ENCODE assay signal across 21 cellular contexts in genomic region chr17:19014628-19015215, GRCh38. TPM values are rescaled to one million over a fixed set of nuclear protein-coding genes. Genes with fewer than 3 reads are reported as not detected.
DNase-seq lines count a peak whose midpoint lies in the region; ATAC-seq, FAIRE-seq and TF ChIP-seq lines count a peak whose summit lies in the region.
"Had no signal": no experiment of that assay in that cellular context is flagged by ENCODE, and none has a peak within 500 bp of the region (broad histone marks: within the 10 kb centered on the region; RNA-seq: fewer than 3 reads in every experiment).

No MANE protein-coding gene starts in this region.

- no peaks in the 10 kb centered on the region for H3K27me3 ChIP-seq in left ventricle myocardium inferior (ENCODE audit: low read depth)
- no peaks in the 10 kb centered on the region for H3K27me3 ChIP-seq in K562 (ENCODE audit: control insufficient read depth in 2 of 2, insufficient read depth in 2 of 2, low read length in 2 of 2)
- H3K27me3 ChIP-seq in keratinocyte (ENCODE audit: control insufficient read depth, extremely low read depth, insufficient read depth, low read length): no peaks in the 10 kb centered on the region
- H3K27me3 ChIP-seq in vagina: no peaks in the 10 kb centered on the region
- H3K27me3 ChIP-seq in mammary epithelial cell (ENCODE audit: insufficient read depth, low read length): no peaks in the 10 kb centered on the region
- H3K27me3 ChIP-seq: MG63 had no signal

- in situ Hi-C loops in K562 (cut with MboI): loop anchor here (5.0 kb wide), 1 partner anchor 37 kb away; no protein-coding TSS in a partner anchor
- in situ Hi-C loops in mammary epithelial cell (cut with MboI; ENCODE audit: low sequenced_read_pairs in 2 of 2): no loop called here

- no peaks in the 10 kb centered on the region for H3K9me3 ChIP-seq in left ventricle myocardium inferior (replicated peaks)
- H3K9me3 ChIP-seq in K562 (replicated peaks; ENCODE audit: control insufficient read depth, insufficient read depth, low read depth, low read length): no peaks in the 10 kb centered on the region
- H3K9me3 ChIP-seq in keratinocyte (ENCODE audit: control insufficient read depth, low read depth, low read length): no peaks in the 10 kb centered on the region
- H3K9me3 ChIP-seq in vagina: no peaks in the 10 kb centered on the region
- H3K9me3 ChIP-seq in mammary epithelial cell (replicated peaks; ENCODE audit: insufficient read depth, low read length): no peaks in the 10 kb centered on the region
- H3K9me3 ChIP-seq: MG63 had no signal

- dilution Hi-C loops in keratinocyte (cut with MboI; ENCODE audit: extremely low pct_ligation_motif_present, low sequenced_read_pairs) (no loop called here), mammary epithelial cell (cut with HindIII; ENCODE audit: low sequenced_read_pairs) (no loop called here)

- TF ChIP-seq CTCF in left ventricle myocardium inferior (IDR thresholded peaks at IDR 0.05; ENCODE audit: borderline replicate concordance): no peak
- no peak for TF ChIP-seq CTCF in K562 (IDR thresholded peaks at IDR 0.05 in 2 of 3, conservative IDR thresholded peaks at IDR 0.05 in 1 of 3; ENCODE audit: insufficient read depth in 2 of 3, low read depth in 1 of 3, low read length in 3 of 3)
- no peak for TF ChIP-seq CTCF in keratinocyte (optimal IDR thresholded peaks at IDR 0.05 in 1 of 3, IDR thresholded peaks at IDR 0.05 in 1 of 3, conservative IDR thresholded peaks at IDR 0.05 in 1 of 3; ENCODE audit: extremely low read depth in 1 of 3, insufficient read depth in 2 of 3, low read length in 3 of 3)
- TF ChIP-seq CTCF in vagina (IDR thresholded peaks at IDR 0.05): no peak
- no peak for TF ChIP-seq CTCF in mammary epithelial cell (conservative IDR thresholded peaks at IDR 0.05 in 1 of 2, IDR thresholded peaks at IDR 0.05 in 1 of 2; ENCODE audit: extremely low read depth in 1 of 2, insufficient read depth in 1 of 2, low read depth in 1 of 2, low read length in 2 of 2)

- no peaks in the 10 kb centered on the region for H3K9me1 ChIP-seq in K562 (ENCODE audit: control insufficient read depth, insufficient read depth, low read length)
- H3K9me1 ChIP-seq in keratinocyte (ENCODE audit: control insufficient read depth, extremely low read depth, insufficient read depth, low read length): no peaks in the 10 kb centered on the region

- TF ChIP-seq RAD21 in K562 (CRISPR knock-in tag; conservative IDR thresholded peaks at IDR 0.05 in 1 of 2, IDR thresholded peaks at IDR 0.05 in 1 of 2): no peak

- H3K4me1 ChIP-seq in left ventricle myocardium inferior: no peaks in the 10 kb centered on the region
- peaks cover 6 to 27% of the 10 kb centered on the region in 2 experiments; a peak in 4 of 5 replicates for H3K4me1 ChIP-seq in K562 (replicated peaks in 1 of 2; ENCODE audit: control insufficient read depth in 2 of 2, insufficient read depth in 2 of 2, low read length in 2 of 2)
- peaks cover 40% of the 10 kb centered on the region for H3K4me1 ChIP-seq in keratinocyte (ENCODE audit: control insufficient read depth, extremely low read depth, insufficient read depth, low read length)
- peaks cover 14% of the 10 kb centered on the region for H3K4me1 ChIP-seq in vagina
- H3K4me1 ChIP-seq in mammary epithelial cell (ENCODE audit: insufficient read depth, low read length): peaks cover 9% of the 10 kb centered on the region

- H3K36me3 ChIP-seq in left ventricle myocardium inferior (no peaks in the 10 kb centered on the region), K562 (ENCODE audit: control insufficient read depth, insufficient read depth, low read length) (no peaks in the 10 kb centered on the region), keratinocyte (ENCODE audit: control insufficient read depth in 2 of 2, extremely low read depth in 1 of 2, insufficient read depth in 2 of 2, low read length in 2 of 2) (no peaks in the 10 kb centered on the region), vagina (no peaks in the 10 kb centered on the region), mammary epithelial cell (ENCODE audit: insufficient read depth, low read length) (no peaks in the 10 kb centered on the region)
- H3K36me3 ChIP-seq: MG63 had no signal

- no peak overlapping the region for H3K4me3 Mint-ChIP-seq in activated CD8-positive, alpha-beta T cell treated with anti-CD3 and anti-CD28 coated beads, Interleukin-2, amount 10 ng/mL, durations not matched to agents 7 days and 5 days
- H3K4me3 Mint-ChIP-seq: CD4-positive, CD25-positive, alpha-beta regulatory T cell had no signal

- FAIRE-seq in K562 (lab: Jason Lieb, UNC) (no peak), keratinocyte (lab: Jason Lieb, UNC) (peak; percentile 80)
- FAIRE-seq: A204.1, GM18507 had no signal

- H3K9ac ChIP-seq in K562 (ENCODE audit: insufficient read depth in 1 of 2, low read depth in 2 of 2, low read length in 2 of 2) (peak overlapping the region in 1 of 2 experiments; percentile 35; a peak in 1 of 4 replicates), keratinocyte (ENCODE audit: control insufficient read depth, extremely low read depth, insufficient read depth, low read length) (no peak overlapping the region), mammary epithelial cell (ENCODE audit: insufficient read depth, low read length) (no peak overlapping the region)
- H3K9ac ChIP-seq: KMS-11 had no signal

- H3K27ac Mint-ChIP-seq in activated CD8-positive, alpha-beta T cell treated with anti-CD3 and anti-CD28 coated beads, Interleukin-2, amount 10 ng/mL, durations not matched to agents 7 days and 5 days: no peak overlapping the region

- no peak overlapping the region for H3K4me3 ChIP-seq in left ventricle myocardium inferior
- H3K4me3 ChIP-seq in K562: no peak overlapping the region
- H3K4me3 ChIP-seq in keratinocyte (ENCODE audit: control insufficient read depth in 2 of 3, extremely low read depth in 1 of 3, insufficient read depth in 2 of 3, low read depth in 1 of 3, low read length in 3 of 3): no peak overlapping the region
- no peak overlapping the region for H3K4me3 ChIP-seq in vagina
- H3K4me3 ChIP-seq in mammary epithelial cell (replicated peaks in 1 of 3; ENCODE audit: insufficient read depth in 1 of 3, low read depth in 2 of 3, low read length in 3 of 3): no peak overlapping the region
- H3K4me3 ChIP-seq: MG63 had no signal

- H3K79me2 ChIP-seq in K562 (ENCODE audit: control insufficient read depth, insufficient read depth, low read length): no peaks in the 10 kb centered on the region
- H3K79me2 ChIP-seq in keratinocyte (ENCODE audit: control insufficient read depth, insufficient read depth, low read length): no peaks in the 10 kb centered on the region
- no peaks in the 10 kb centered on the region for H3K79me2 ChIP-seq in mammary epithelial cell (ENCODE audit: insufficient read depth, low read length)

- WGBS in K562 (ENCODE audit: insufficient coverage, low coverage, missing lambda C conversion rate): 45% methylated on average over 9 of the region's 29 CpGs
- WGBS in mammary epithelial cell (ENCODE audit: low coverage, missing lambda C conversion rate): 87% methylated on average over 12 of the region's 29 CpGs

- DNase-seq in Right ventricle myocardium superior (peak; percentile 21), left ventricle myocardium inferior (no peak), K562 (ENCODE audit: extremely low read depth in 1 of 4, low spot score in 3 of 4) (no peak), keratinocyte (ENCODE audit: low read depth, low spot score) (no peak), vagina (ENCODE audit: extremely low spot score in 2 of 2) (no peak), mammary epithelial cell (no peak)
- no peak for DNase-seq in activated CD8-positive, alpha-beta T cell treated with anti-CD3 and anti-CD28 coated beads, Interleukin-2, amount 10 ng/mL, durations not matched to agents 7 days and 5 days
- DNase-seq: AML-193; CD4-positive, CD25-positive, alpha-beta regulatory T cell; DMS53; HCEC 1CT; MG63; NCI-H1930; NCI-H2171 treated with DMSO at 0.1 percent for 48 hours; NCI-H510A; SIG-M5 had no signal

- H3K4me1 Mint-ChIP-seq in activated CD8-positive, alpha-beta T cell treated with anti-CD3 and anti-CD28 coated beads, Interleukin-2, amount 10 ng/mL, durations not matched to agents 7 days and 5 days (ENCODE audit: low read depth): no peaks in the 10 kb centered on the region

- H3K9me3 Mint-ChIP-seq in activated CD8-positive, alpha-beta T cell treated with anti-CD3 and anti-CD28 coated beads, Interleukin-2, amount 10 ng/mL, durations not matched to agents 7 days and 5 days (ENCODE audit: insufficient read depth): no peaks in the 10 kb centered on the region
- H3K9me3 Mint-ChIP-seq: CD4-positive, CD25-positive, alpha-beta regulatory T cell had no signal

- POLR2A ChIA-PET in K562 (lab: Yijun Ruan, JAX): no interaction called here
- POLR2A ChIA-PET in activated CD8-positive, alpha-beta T cell treated with anti-CD3 and anti-CD28 coated beads, Interleukin-2, amount 10 ng/mL, durations not matched to agents 7 days and 5 days (lab: Charles Lee): no interaction called here

- no peaks in the 10 kb centered on the region for H3K27me3 Mint-ChIP-seq in activated CD8-positive, alpha-beta T cell treated with anti-CD3 and anti-CD28 coated beads, Interleukin-2, amount 10 ng/mL, durations not matched to agents 7 days and 5 days (ENCODE audit: low read depth)
- H3K27me3 Mint-ChIP-seq: CD4-positive, CD25-positive, alpha-beta regulatory T cell had no signal

- H2AFZ ChIP-seq in K562 (ENCODE audit: low read depth, low read length): peak overlapping the region; percentile 45; the same call in 1 of the 2 replicates
- no peak overlapping the region for H2AFZ ChIP-seq in keratinocyte (ENCODE audit: control insufficient read depth, low read length)
- H2AFZ ChIP-seq in mammary epithelial cell (ENCODE audit: low read depth, low read length): no peak overlapping the region

- TF ChIP-seq EP300 in K562 (IDR thresholded peaks at IDR 0.05; ENCODE audit: low read length): no peak

- no TSS peak for BruUV-seq in K562 (replicated peaks; lab: Mats Ljungman, UMichigan)
- BruUV-seq in mammary epithelial cell (replicated peaks; lab: Mats Ljungman, UMichigan): no TSS peak

- no peak for ATAC-seq in Right ventricle myocardium superior (ENCODE audit: poor library complexity)
- ATAC-seq in K562: no peak
- ATAC-seq in HG03460 (IDR thresholded peaks at IDR 0.05; ENCODE audit: unreplicated experiment): no peak
- no peak for ATAC-seq in activated CD8-positive, alpha-beta T cell treated with anti-CD3 and anti-CD28 coated beads, Interleukin-2, amount 10 ng/mL, durations not matched to agents 7 days and 5 days
- ATAC-seq: Panc1 had no signal

- TF ChIP-seq POLR2A in K562 (conservative IDR thresholded peaks at IDR 0.05) (no peak), vagina (IDR thresholded peaks at IDR 0.05) (no peak)

- intact Hi-C loops in Right ventricle myocardium superior (cut with DNase I): no loop called here
- intact Hi-C loops in left ventricle myocardium inferior (cut with micrococcal nuclease): no loop called here
- intact Hi-C loops in K562 (cut with micrococcal nuclease): no loop called here
- intact Hi-C loops in vagina (cut with DNase I): no loop called here
- intact Hi-C loops in mammary epithelial cell (cut with micrococcal nuclease): loop anchor here (1.0 to 10.0 kb wide), 2 partner anchors 10 to 50 kb away; partner anchors contain the start of gene FAM83G

- H3K36me3 Mint-ChIP-seq in activated CD8-positive, alpha-beta T cell treated with anti-CD3 and anti-CD28 coated beads, Interleukin-2, amount 10 ng/mL, durations not matched to agents 7 days and 5 days (ENCODE audit: low read depth): no peaks in the 10 kb centered on the region
- H3K36me3 Mint-ChIP-seq: CD4-positive, CD25-positive, alpha-beta regulatory T cell had no signal

- CTCF ChIA-PET in K562 (lab: Yijun Ruan, JAX; ENCODE audit: low intra/inter-chr PET ratio): no interaction called here
- CTCF ChIA-PET in mammary epithelial cell (lab: Charles Lee; ENCODE audit: low non-redundant PET): no interaction called here
- CTCF ChIA-PET in activated CD8-positive, alpha-beta T cell treated with anti-CD3 and anti-CD28 coated beads, Interleukin-2, amount 10 ng/mL, durations not matched to agents 7 days and 5 days (lab: Charles Lee): no interaction called here

- H3K4me2 ChIP-seq in K562 (ENCODE audit: insufficient read depth, low read length): no peak overlapping the region
- no peak overlapping the region for H3K4me2 ChIP-seq in keratinocyte (ENCODE audit: control insufficient read depth, extremely low read depth, insufficient read depth, low read depth, low read length)
- H3K4me2 ChIP-seq in mammary epithelial cell (ENCODE audit: insufficient read depth, low read depth, low read length): no peak overlapping the region
- H3K4me2 ChIP-seq: KMS-11 had no signal

- H3K27ac ChIP-seq in left ventricle myocardium inferior (replicated peaks): no peak overlapping the region
- H3K27ac ChIP-seq in K562 (ENCODE audit: extremely low read depth, low read depth, low read length): no peak overlapping the region
- peak overlapping the region; percentile 17 for H3K27ac ChIP-seq in keratinocyte (ENCODE audit: control insufficient read depth, insufficient read depth, low read length)
- peak overlapping the region; percentile 5 for H3K27ac ChIP-seq in vagina
- H3K27ac ChIP-seq in mammary epithelial cell (ENCODE audit: insufficient read depth, low read depth, low read length): no peak overlapping the region
- H3K27ac ChIP-seq: KMS-11 had no signal

- H4K20me1 ChIP-seq in K562 (replicated peaks; ENCODE audit: control insufficient read depth, insufficient read depth, low read length) (no peaks in the 10 kb centered on the region), keratinocyte (ENCODE audit: control insufficient read depth, extremely low read depth, insufficient read depth, low read length) (no peaks in the 10 kb centered on the region), mammary epithelial cell (ENCODE audit: insufficient read depth, low read length) (no peaks in the 10 kb centered on the region)

RNA-seq across cellular contexts. Expression of gene FAM83G, which starts 10.2 kb away (rescaled TPM):
- total RNA-seq in Right ventricle myocardium superior: 1.9 TPM
- total RNA-seq in left ventricle myocardium inferior: 2.2 TPM
- total RNA-seq in K562 (2011; cell fraction: chromatin; rRNA removed; ENCODE audit: low replicate concordance): 8.8 and 26.9 TPM in 2 replicates
- total RNA-seq in K562 (2011; cell fraction: nucleolus; rRNA removed): 22.8 and 25.7 TPM in 2 replicates
- total RNA-seq in K562 (2011; cell fraction: nucleoplasm; rRNA removed): 11.5 and 13.5 TPM in 2 replicates
- 7.6 and 12.9 TPM in 2 replicates for total RNA-seq in K562 (2014; rRNA removed)
- 1.9 and 2.3 TPM in 2 replicates for total RNA-seq in K562 (2014; rRNA removed; fragmentation: Illumina TruSeq; extraction: Trizol)
- 4.2 and 5.6 TPM in 2 replicates for total RNA-seq in K562 (2015; rRNA removed; fragmentation: Illumina TruSeq; extraction: Trizol)
- 9.1 and 10.3 TPM in 2 replicates for total RNA-seq in K562 (2021)
- polyA plus RNA-seq in K562 (2011; rRNA removed): 3.4 and 4.2 TPM in 2 replicates
- 3.5 and 6.6 TPM in 2 replicates for polyA plus RNA-seq in K562 (2011; cell fraction: cytosol; rRNA removed)
- 9.7 and 20.5 TPM in 2 replicates for polyA plus RNA-seq in K562 (2011; cell fraction: nucleus; rRNA removed)
- polyA plus RNA-seq in K562 (2012): 4.2 and 5.3 TPM in 2 replicates
- polyA plus RNA-seq in K562 (2014; fragmentation: Illumina TruSeq; extraction: Trizol): 4.8 and 6.5 TPM in 2 replicates
- polyA plus RNA-seq in K562 (2014; fragmentation: Nextera tagmentation; extraction: Ambion mirVana): under 1 TPM in 1 of 2 experiments, not detected in 1; 0.04 TPM
- 5.5 and 5.7 TPM in 2 replicates for polyA plus RNA-seq in K562 (2014; rRNA removed)
- polyA minus RNA-seq in K562 (2011; rRNA and poly(A)+ RNA removed): 3.2 and 4.8 TPM in 2 replicates
- polyA minus RNA-seq in K562 (2011; cell fraction: cytosol; rRNA and poly(A)+ RNA removed): 5.2 and 5.4 TPM in 2 replicates
- polyA minus RNA-seq in K562 (2011; cell fraction: nucleus; rRNA and poly(A)+ RNA removed): 7.1 and 7.9 TPM in 2 replicates
- 23.2 to 29.8 TPM (median 23.7 TPM) in 3 replicates for polyA plus RNA-seq in keratinocyte
- 17.7 TPM for polyA plus RNA-seq in keratinocyte (2011; ENCODE audit: low read depth)
- 15.2 and 25.5 TPM in 2 replicates for polyA plus RNA-seq in keratinocyte (2011; cell fraction: cytosol; rRNA removed)
- 57.1 and 69.8 TPM in 2 replicates for polyA plus RNA-seq in keratinocyte (2011; cell fraction: nucleus; rRNA removed)
- polyA plus RNA-seq in keratinocyte (2012; ENCODE audit: low replicate concordance): 30.2 and 48.6 TPM in 2 replicates
- 29.1 to 51.3 TPM (median 33.1 TPM) in 3 replicates for polyA minus RNA-seq in keratinocyte
- 58.1 TPM for polyA minus RNA-seq in keratinocyte (2011; cell fraction: cytosol; rRNA and poly(A)+ RNA removed)
- polyA minus RNA-seq in keratinocyte (2011; cell fraction: nucleus; rRNA and poly(A)+ RNA removed): 67.7 and 69.3 TPM in 2 replicates
- 36.1 TPM for total RNA-seq in vagina
- total RNA-seq in mammary epithelial cell: 10 to 100 TPM; 25.7 to 36.3 TPM
- 17.4 TPM for polyA plus RNA-seq in mammary epithelial cell
- polyA minus RNA-seq in mammary epithelial cell: 24.7 TPM
- 1 to 10 TPM; 4.0 to 4.5 TPM for total RNA-seq in activated CD8-positive, alpha-beta T cell treated with anti-CD3 and anti-CD28 coated beads, Interleukin-2, amount 10 ng/mL, durations not matched to agents 7 days and 5 days

RNA-seq across cellular contexts. Expression of gene GRAP, which starts 32.0 kb away (rescaled TPM):
- total RNA-seq in Right ventricle myocardium superior (2.0 TPM), left ventricle myocardium inferior (1.7 TPM), K562 (2014; rRNA removed) (not detected in 2 replicates), K562 (2014; rRNA removed; fragmentation: Illumina TruSeq; extraction: Trizol) (not detected in 2 replicates), K562 (2015; rRNA removed; fragmentation: Illumina TruSeq; extraction: Trizol) (0.11 TPM in 1 of 2 replicates, not detected in the other), K562 (2021) (0.07 and 0.27 TPM in 2 replicates), vagina (5.2 TPM), mammary epithelial cell (not detected)
- not detected in 2 replicates for total RNA-seq in K562 (2011; cell fraction: chromatin; rRNA removed; ENCODE audit: low replicate concordance)
- total RNA-seq in K562 (2011; cell fraction: nucleolus; rRNA removed): 0.17 and 0.79 TPM in 2 replicates
- total RNA-seq in K562 (2011; cell fraction: nucleoplasm; rRNA removed): not detected in 2 replicates
- polyA plus RNA-seq in K562 (2011; rRNA removed) (0.05 and 0.07 TPM in 2 replicates), K562 (2014; fragmentation: Illumina TruSeq; extraction: Trizol) (not detected in 2 replicates), K562 (2014; fragmentation: Nextera tagmentation; extraction: Ambion mirVana) (not detected), K562 (2014; rRNA removed) (0.41 TPM in 1 of 2 replicates, not detected in the other), keratinocyte (0.02 to 0.05 TPM (median 0.03 TPM) in 3 replicates), mammary epithelial cell (not detected)
- 0.04 and 0.07 TPM in 2 replicates for polyA plus RNA-seq in K562 (2011; cell fraction: cytosol; rRNA removed)
- 0.37 TPM in 1 of 2 replicates, not detected in the other for polyA plus RNA-seq in K562 (2011; cell fraction: nucleus; rRNA removed)
- 0.29 TPM in 1 of 2 replicates, not detected in the other for polyA plus RNA-seq in K562 (2012)
- polyA minus RNA-seq in K562 (2011; rRNA and poly(A)+ RNA removed): not detected in 2 replicates
- polyA minus RNA-seq in K562 (2011; cell fraction: cytosol; rRNA and poly(A)+ RNA removed): not detected in 2 replicates
- 0.27 TPM in 1 of 2 replicates, not detected in the other for polyA minus RNA-seq in K562 (2011; cell fraction: nucleus; rRNA and poly(A)+ RNA removed)
- polyA plus RNA-seq in keratinocyte (2011; ENCODE audit: low read depth): not detected
- 0.04 TPM in 1 of 2 replicates, not detected in the other for polyA plus RNA-seq in keratinocyte (2011; cell fraction: cytosol; rRNA removed)
- 0.12 TPM in 1 of 2 replicates, not detected in the other for polyA plus RNA-seq in keratinocyte (2011; cell fraction: nucleus; rRNA removed)
- not detected in 2 replicates for polyA plus RNA-seq in keratinocyte (2012; ENCODE audit: low replicate concordance)
- polyA minus RNA-seq in keratinocyte (not detected in 3 replicates), mammary epithelial cell (not detected)
- not detected for polyA minus RNA-seq in keratinocyte (2011; cell fraction: cytosol; rRNA and poly(A)+ RNA removed)
- not detected in 2 replicates for polyA minus RNA-seq in keratinocyte (2011; cell fraction: nucleus; rRNA and poly(A)+ RNA removed)
- 10 to 100 TPM; 25.9 to 26.3 TPM for total RNA-seq in activated CD8-positive, alpha-beta T cell treated with anti-CD3 and anti-CD28 coated beads, Interleukin-2, amount 10 ng/mL, durations not matched to agents 7 days and 5 days

Comparison
In these comparisons a context has a peak if more than half of its experiments do, and no peak if none do; other contexts are left out.
1. H3K27ac ChIP-seq: peak in keratinocyte (single experiment) and vagina (single experiment); none in left ventricle myocardium inferior (single experiment), K562 (single experiment) and mammary epithelial cell (single experiment).